2 cellular contexts compared by ENCODE assay signal in genomic region chr19:35143818-35144217, GRCh38.
TF ChIP-seq lines count a peak whose summit lies in the region.

No MANE protein-coding gene starts in this region.

TF ChIP-seq in GM23338, 12 proteins besides CTCF, POLR2A, EP300 and RAD21:
- no peak for TF ChIP-seq REST (IDR thresholded peaks at IDR 0.05; ENCODE audit: unreplicated experiment)
- no peak for TF ChIP-seq JUNB (IDR thresholded peaks at IDR 0.05; ENCODE audit: unreplicated experiment)
- no peak for TF ChIP-seq NANOG (IDR thresholded peaks at IDR 0.05; ENCODE audit: borderline replicate concordance)
- no peak for TF ChIP-seq EZH2 (IDR thresholded peaks at IDR 0.05; ENCODE audit: low read depth, unreplicated experiment)
- no peak for TF ChIP-seq CREB1 (CRISPR knock-in tag; IDR thresholded peaks at IDR 0.05; ENCODE audit: low read depth)
- TF ChIP-seq EZH2phosphoT487 (IDR thresholded peaks at IDR 0.05; ENCODE audit: unreplicated experiment): no peak
- TF ChIP-seq POLR2AphosphoS5 (IDR thresholded peaks at IDR 0.05; ENCODE audit: low read depth): no peak
- no peak for TF ChIP-seq ZNF331 (CRISPR knock-in tag; IDR thresholded peaks at IDR 0.05; ENCODE audit: low read depth)
- no peak for TF ChIP-seq ZNF462 (CRISPR knock-in tag; IDR thresholded peaks at IDR 0.05)
- TF ChIP-seq STAT1 (IDR thresholded peaks at IDR 0.05; ENCODE audit: unreplicated experiment): no peak
- no peak for TF ChIP-seq ETS1 (IDR thresholded peaks at IDR 0.05)
- TF ChIP-seq ZNF114 (CRISPR knock-in tag; IDR thresholded peaks at IDR 0.05): no peak

TF ChIP-seq in neural cell, 6 proteins besides CTCF, POLR2A, EP300 and RAD21 (continued from another document):
- TF ChIP-seq REST (IDR thresholded peaks at IDR 0.05; ENCODE audit: borderline replicate concordance) (no peak), EZH2 (IDR thresholded peaks at IDR 0.05; ENCODE audit: borderline replicate concordance, insufficient read depth, low read length, poor library complexity, severe bottlenecking) (no peak), POLR2AphosphoS5 (IDR thresholded peaks at IDR 0.05) (no peak), TAF1 (IDR thresholded peaks at IDR 0.05; ENCODE audit: low read depth) (no peak), MXI1 (conservative IDR thresholded peaks at IDR 0.05; ENCODE audit: poor library complexity, severe bottlenecking) (no peak)
